22 cellular contexts compared by ENCODE assay signal in genomic region chr12:75603475-75603874, GRCh38.
DNase-seq lines count a peak whose midpoint lies in the region; ATAC-seq, FAIRE-seq and TF ChIP-seq lines count a peak whose summit lies in the region.
"Had no signal": no experiment of that assay in that cellular context is flagged by ENCODE, and none has a peak within 500 bp of the region (broad histone marks: within the 10 kb centered on the region; RNA-seq: fewer than 3 reads in every experiment).

No MANE protein-coding gene starts in this region.

- no peak for ATAC-seq in HG03045 (IDR thresholded peaks at IDR 0.05; ENCODE audit: unreplicated experiment)
- ATAC-seq: GM23338; heart left ventricle; left cardiac atrium; sciatic nerve; stimulated activated naive B cell treated with anti-CD40 and anti-IgM and Interleukin-4, amounts not matched to agents 10 μg/mL and 1 μg/mL and 100 μg/mL, for 72 hours; upper lobe of right lung had no signal

- dilution Hi-C loops in mammary epithelial cell (cut with HindIII; ENCODE audit: low sequenced_read_pairs), result no loop called here

- no peaks in the 10 kb centered on the region for H3K36me3 ChIP-seq in mammary epithelial cell (ENCODE audit: insufficient read depth, low read length)
- H3K36me3 ChIP-seq in small intestine (ENCODE audit: control insufficient read depth in 2 of 2, insufficient read depth in 2 of 2, low read length in 2 of 2), result no peaks in the 10 kb centered on the region
- no peaks in the 10 kb centered on the region for H3K36me3 ChIP-seq in kidney (ENCODE audit: control insufficient read depth in 1 of 2, insufficient read depth in 2 of 2, low read length in 2 of 2)
- H3K36me3 ChIP-seq: heart left ventricle, suprapubic skin, upper lobe of right lung had no signal

- no TSS peak for BruUV-seq in mammary epithelial cell (replicated peaks; lab: Mats Ljungman, UMichigan)

- FAIRE-seq in small intestine (lab: Jason Lieb, UNC) (no peak), kidney (lab: Jason Lieb, UNC) (no peak), H54 (lab: Jason Lieb, UNC) (no peak)
- FAIRE-seq: GM12891 had no signal

- TF ChIP-seq CTCF in mammary epithelial cell (conservative IDR thresholded peaks at IDR 0.05 in 1 of 2, IDR thresholded peaks at IDR 0.05 in 1 of 2; ENCODE audit: extremely low read depth in 1 of 2, insufficient read depth in 1 of 2, low read depth in 1 of 2, low read length in 2 of 2) (no peak), foreskin fibroblast (IDR thresholded peaks at IDR 0.05; ENCODE audit: low read depth, low read length) (no peak), kidney (IDR thresholded peaks at IDR 0.05; ENCODE audit: borderline replicate concordance, extremely low read depth, insufficient read depth) (no peak)

- H3K27me3 ChIP-seq in mammary epithelial cell (ENCODE audit: insufficient read depth, low read length) (no peaks in the 10 kb centered on the region), small intestine (ENCODE audit: control insufficient read depth in 2 of 2, insufficient read depth in 2 of 2, low read length in 2 of 2) (no peaks in the 10 kb centered on the region)
- H3K27me3 ChIP-seq: heart left ventricle, suprapubic skin, upper lobe of right lung had no signal

- H3K9me3 ChIP-seq in mammary epithelial cell (replicated peaks; ENCODE audit: insufficient read depth, low read length) (no peaks in the 10 kb centered on the region), small intestine (ENCODE audit: control insufficient read depth, low read depth) (no peaks in the 10 kb centered on the region), kidney (ENCODE audit: control insufficient read depth in 1 of 2, low read length in 2 of 2) (no peaks in the 10 kb centered on the region)
- H3K9me3 ChIP-seq: heart left ventricle, suprapubic skin, upper lobe of right lung had no signal

- intact Hi-C loops in mammary epithelial cell (cut with micrococcal nuclease), result no loop called here
- intact Hi-C loops in kidney (cut with DNase I), result no loop called here

- in situ Hi-C loops in mammary epithelial cell (cut with MboI; ENCODE audit: low sequenced_read_pairs in 2 of 2), result no loop called here

- H4K20me1 ChIP-seq in mammary epithelial cell (ENCODE audit: insufficient read depth, low read length), result no peaks in the 10 kb centered on the region

- H2AFZ ChIP-seq in mammary epithelial cell (ENCODE audit: low read depth, low read length), result no peak overlapping the region
- H2AFZ ChIP-seq: GM23338 had no signal

- H3K4me3 ChIP-seq in mammary epithelial cell (replicated peaks in 1 of 3; ENCODE audit: insufficient read depth in 1 of 3, low read depth in 2 of 3, low read length in 3 of 3), result no peak overlapping the region
- H3K4me3 ChIP-seq in foreskin fibroblast (ENCODE audit: low read depth in 1 of 2, low read length in 2 of 2), result no peak overlapping the region
- H3K4me3 ChIP-seq in small intestine (ENCODE audit: low read depth in 1 of 2, low read length in 2 of 2), result no peak overlapping the region
- H3K4me3 ChIP-seq in kidney (ENCODE audit: low read length in 2 of 2), result no peak overlapping the region
- H3K4me3 ChIP-seq: GM23338, heart left ventricle, suprapubic skin, upper lobe of right lung had no signal

- DNase-seq in LHCN-M2 (ENCODE audit: low read depth) (peak; percentile 74), mammary epithelial cell (peak; percentile 13), foreskin fibroblast (peak; percentile 30 to 72), small intestine (peak; percentile 44), kidney (no peak), H54 (ENCODE audit: insufficient read length, low spot score) (no peak)
- DNase-seq: activated CD4-positive, CD25-positive, alpha-beta regulatory T cell; activated naive CD4-positive, alpha-beta T cell treated with anti-CD3 and anti-CD28 coated beads, Interleukin-2, amount 10 ng/mL, durations not matched to agents 7 days and 5 days; DND-41; heart left ventricle; left cardiac atrium; mesenchymal stem cell; MM.1S; NCI-H1436 treated with DMSO at 0.1 percent for 48 hours; stimulated activated naive B cell treated with anti-CD40 and anti-IgM and Interleukin-4, amounts not matched to agents 10 μg/mL and 1 μg/mL and 100 μg/mL, for 72 hours; T-helper 1 cell; upper lobe of right lung had no signal

- CTCF ChIA-PET in mammary epithelial cell (lab: Charles Lee; ENCODE audit: low non-redundant PET), result no interaction called here

- TF ChIP-seq POLR2A in H54 (IDR thresholded peaks at IDR 0.05; ENCODE audit: low read depth, low read length), result no peak

- peaks cover 3% of the 10 kb centered on the region for H3K4me1 ChIP-seq in mammary epithelial cell (ENCODE audit: insufficient read depth, low read length)
- no peaks in the 10 kb centered on the region for H3K4me1 ChIP-seq in small intestine (ENCODE audit: control insufficient read depth in 2 of 2, insufficient read depth in 1 of 2, low read depth in 1 of 2, low read length in 1 of 2)
- H3K4me1 ChIP-seq in kidney (ENCODE audit: control insufficient read depth in 1 of 2, insufficient read depth in 1 of 2, low read depth in 1 of 2, low read length in 2 of 2), result no peaks in the 10 kb centered on the region
- H3K4me1 ChIP-seq: upper lobe of right lung had no signal

- no peaks in the 10 kb centered on the region for H3K79me2 ChIP-seq in mammary epithelial cell (ENCODE audit: insufficient read depth, low read length)

- H3K9ac ChIP-seq in mammary epithelial cell (ENCODE audit: insufficient read depth, low read length) (no peak overlapping the region), kidney (ENCODE audit: low read length in 2 of 2) (no peak overlapping the region)

- 98% methylated on average over 3 of the region's 3 CpGs for WGBS in mammary epithelial cell (ENCODE audit: low coverage, missing lambda C conversion rate)
- 39 to 77% (median 54%) methylated on average over 3 of the region's 3 CpGs for WGBS in small intestine, 3 donors

- H3K27ac ChIP-seq in mammary epithelial cell (ENCODE audit: insufficient read depth, low read depth, low read length) (no peak overlapping the region), small intestine (ENCODE audit: low read depth in 1 of 2, low read length in 1 of 2) (no peak overlapping the region), kidney (ENCODE audit: low read depth in 2 of 2, low read length in 2 of 2) (no peak overlapping the region)
- H3K27ac ChIP-seq: heart left ventricle, suprapubic skin, upper lobe of right lung had no signal

- H3K4me2 ChIP-seq in mammary epithelial cell (ENCODE audit: insufficient read depth, low read depth, low read length), result no peak overlapping the region
- H3K4me2 ChIP-seq: GM23338 had no signal

Comparison
In these comparisons a context has a peak if more than half of its experiments do, and no peak if none do; other contexts are left out.
1. DNase-seq: peak in LHCN-M2 (single experiment), mammary epithelial cell (single experiment), foreskin fibroblast (2 of 2) and small intestine (single experiment); none in kidney (single experiment) and H54 (single experiment).